ENCODE assay signal across 19 cellular contexts in genomic region chr20:50412499-50412898, GRCh38.
A peak's percentile ranks its signal among the peaks of the same experiment; 100 is the strongest.
DNase-seq lines count a peak whose midpoint lies in the region; ATAC-seq, FAIRE-seq and TF ChIP-seq lines count a peak whose summit lies in the region.
"Had no signal": no experiment of that assay in that cellular context is flagged by ENCODE, and none has a peak within 500 bp of the region (broad histone marks: within the 10 kb centered on the region; RNA-seq: fewer than 3 reads in every experiment).

No MANE protein-coding gene starts in this region.

- H3K36me3 ChIP-seq in HepG2 (replicated peaks in 1 of 2; ENCODE audit: control insufficient read depth in 1 of 2, insufficient read depth in 2 of 2, low read length in 2 of 2) (no peaks in the 10 kb centered on the region), right lobe of liver (no peaks in the 10 kb centered on the region), endodermal cell (ENCODE audit: control insufficient read depth, insufficient read depth, low read length) (no peaks in the 10 kb centered on the region), sigmoid colon (no peaks in the 10 kb centered on the region)

- in situ Hi-C loops in HepG2 (cut with HindIII; ENCODE audit: extremely low pct_ligation_motif_present, low pct_unique_long_range_greater_than_20kb): no loop called here

- H3K9me3 Mint-ChIP-seq in endodermal cell (peaks cover 33% of the 10 kb centered on the region), T-cell (peaks cover 0 to 4% (median 0%) of the 10 kb centered on the region in 3 donors)
- no peaks in the 10 kb centered on the region for H3K9me3 Mint-ChIP-seq in activated CD4-positive, alpha-beta T cell treated with anti-CD3 and anti-CD28 coated beads, Interleukin-2, amount 10 ng/mL, durations not matched to agents 24 days and 14 days

- H2AFZ ChIP-seq in HepG2 (ENCODE audit: low read length): no peak overlapping the region
- H2AFZ ChIP-seq: GM23248 had no signal

- H3K27me3 Mint-ChIP-seq in endodermal cell (ENCODE audit: insufficient read depth) (no peaks in the 10 kb centered on the region), T-cell (peaks cover 3% of the 10 kb centered on the region in 2 donors)
- H3K27me3 Mint-ChIP-seq in activated CD4-positive, alpha-beta T cell treated with anti-CD3 and anti-CD28 coated beads, Interleukin-2, amount 10 ng/mL, durations not matched to agents 24 days and 14 days: peaks cover 13% of the 10 kb centered on the region

- no peak for TF ChIP-seq POLR2A in HepG2 (IDR thresholded peaks at IDR 0.05; ENCODE audit: insufficient read depth in 1 of 2, low read depth in 2 of 2, low read length in 2 of 2)
- TF ChIP-seq POLR2A in right lobe of liver (IDR thresholded peaks at IDR 0.05): no peak
- TF ChIP-seq POLR2A in sigmoid colon (IDR thresholded peaks at IDR 0.05): no peak

- H3K4me3 ChIP-seq in HepG2 (replicated peaks in 1 of 3; ENCODE audit: insufficient read depth in 1 of 3, low read depth in 2 of 3, low read length in 3 of 3): no peak overlapping the region
- no peak overlapping the region for H3K4me3 ChIP-seq in right lobe of liver
- no peak overlapping the region for H3K4me3 ChIP-seq in endodermal cell (ENCODE audit: low read length)
- no peak overlapping the region for H3K4me3 ChIP-seq in sigmoid colon
- H3K4me3 ChIP-seq: GM12878, GM23248 had no signal

- H3K4me2 ChIP-seq in HepG2 (ENCODE audit: low read depth, low read length): no peak overlapping the region

- WGBS in HepG2 (ENCODE audit: low lambda C conversion rate): 75% methylated on average over 7 of the region's 7 CpGs
- 82% methylated on average over 6 of the region's 7 CpGs for WGBS in right lobe of liver (ENCODE audit: insufficient coverage, low coverage, low lambda C conversion rate, missing lambda C conversion rate)
- WGBS in endodermal cell (ENCODE audit: insufficient coverage in 1 of 2, insufficient read length in 1 of 2), 2 experiments: 87 to 92% methylated on average over 4 to 7 of the region's 7 CpGs
- whole genome bisulfite sequencing in sigmoid colon, 2 donors: 82 to 93% methylated on average over 7 of the region's 7 CpGs

- H3K36me3 Mint-ChIP-seq in endodermal cell (ENCODE audit: low read depth): no peaks in the 10 kb centered on the region
- H3K36me3 Mint-ChIP-seq in activated CD4-positive, alpha-beta T cell treated with anti-CD3 and anti-CD28 coated beads, Interleukin-2, amount 10 ng/mL, durations not matched to agents 24 days and 14 days (ENCODE audit: low read depth): no peaks in the 10 kb centered on the region
- no peaks in the 10 kb centered on the region for H3K36me3 Mint-ChIP-seq in T-cell
- H3K36me3 Mint-ChIP-seq: CD14-positive monocyte had no signal

- H3K79me2 ChIP-seq in HepG2 (ENCODE audit: insufficient read depth, low read length): no peaks in the 10 kb centered on the region

- H3K27ac ChIP-seq in HepG2 (ENCODE audit: extremely low read length, insufficient read depth, low read length) (no peak overlapping the region), right lobe of liver (peak overlapping the region in 1 of 3 donors; percentile 18), endodermal cell (ENCODE audit: low read depth, low read length) (no peak overlapping the region), sigmoid colon (peak overlapping the region; percentile 91 to 100 (median 96))
- H3K27ac ChIP-seq: GM23248 had no signal

- H3K4me1 Mint-ChIP-seq in endodermal cell: peaks cover 40% of the 10 kb centered on the region
- H3K4me1 Mint-ChIP-seq in activated CD4-positive, alpha-beta T cell treated with anti-CD3 and anti-CD28 coated beads, Interleukin-2, amount 10 ng/mL, durations not matched to agents 24 days and 14 days: peaks cover 1% of the 10 kb centered on the region
- no peaks in the 10 kb centered on the region for H3K4me1 Mint-ChIP-seq in T-cell

- H3K27me3 ChIP-seq in HepG2 (ENCODE audit: control insufficient read depth in 1 of 2, insufficient read depth in 2 of 2, low read length in 2 of 2): no peaks in the 10 kb centered on the region
- H3K27me3 ChIP-seq in right lobe of liver: no peaks in the 10 kb centered on the region
- H3K27me3 ChIP-seq in endodermal cell (ENCODE audit: control insufficient read depth, insufficient read depth, low read length, poor library complexity, severe bottlenecking): no peaks in the 10 kb centered on the region
- no peaks in the 10 kb centered on the region for H3K27me3 ChIP-seq in sigmoid colon

- TF ChIP-seq CTCF in HepG2 (CRISPR knock-in tag; IDR thresholded peaks at IDR 0.05): no peak
- TF ChIP-seq CTCF in right lobe of liver (IDR thresholded peaks at IDR 0.05): no peak
- TF ChIP-seq CTCF in endodermal cell (conservative IDR thresholded peaks at IDR 0.05): no peak
- no peak for TF ChIP-seq CTCF in sigmoid colon (IDR thresholded peaks at IDR 0.05)

- H3K27ac Mint-ChIP-seq in endodermal cell: peak overlapping the region; percentile 32
- H3K27ac Mint-ChIP-seq in activated CD4-positive, alpha-beta T cell treated with anti-CD3 and anti-CD28 coated beads, Interleukin-2, amount 10 ng/mL, durations not matched to agents 24 days and 14 days: no peak overlapping the region
- H3K27ac Mint-ChIP-seq in T-cell: no peak overlapping the region
- H3K27ac Mint-ChIP-seq: HFFc6 had no signal

- TF ChIP-seq RAD21 in HepG2 (CRISPR knock-in tag; IDR thresholded peaks at IDR 0.05): no peak

- DNase-seq in HepG2 (ENCODE audit: low spot score): no peak
- no peak for DNase-seq in right lobe of liver
- no peak for DNase-seq in endodermal cell
- DNase-seq in sigmoid colon: no peak
- no peak for DNase-seq in stimulated activated CD8-positive, alpha-beta memory T cell treated with anti-CD3 and anti-CD28 coated beads, Interleukin-4, amount 100 ng/mL, for 48 hours
- no peak for DNase-seq in stimulated activated CD4-positive, alpha-beta T cell treated with anti-CD3 and anti-CD28 coated beads, Interleukin-4, amount 100 ng/mL, for 1 hour
- no peak for DNase-seq in activated CD4-positive, alpha-beta T cell treated with anti-CD3 and anti-CD28 coated beads, Interleukin-2, amount 10 ng/mL, durations not matched to agents 24 days and 14 days
- no peak for DNase-seq in T-cell
- DNase-seq: COR-L47, GM23248, HFFc6, NCI-H1417 treated with DMSO at 0.1 percent for 48 hours, NCI-H2029 treated with DMSO at 0.1 percent for 48 hours, NCI-H510A treated with DMSO at 0.1 percent for 48 hours, SIG-M5 had no signal

- H4K20me1 ChIP-seq in HepG2 (ENCODE audit: insufficient read depth, low read length): no peaks in the 10 kb centered on the region

- CTCF ChIA-PET in HepG2 (lab: Yijun Ruan, JAX; ENCODE audit: low intra/inter-chr PET ratio, low total read pairs): no interaction called here
- CTCF ChIA-PET in T-cell (lab: Charles Lee): no interaction called here

- ATAC-seq in HepG2: no peak
- ATAC-seq in right lobe of liver: no peak
- ATAC-seq in T-cell (replicated peaks in 1 of 4): no peak
- ATAC-seq: GM12878 had no signal

- no peak for TF ChIP-seq EP300 in HepG2 (IDR thresholded peaks at IDR 0.05; ENCODE audit: low read depth in 2 of 2, low read length in 2 of 2)
- TF ChIP-seq EP300 in HepG2 (CRISPR knock-in tag; IDR thresholded peaks at IDR 0.05; ENCODE audit: borderline replicate concordance): no peak
- no peak for TF ChIP-seq EP300 in sigmoid colon (IDR thresholded peaks at IDR 0.05)

- H3K4me3 Mint-ChIP-seq in endodermal cell: no peak overlapping the region
- H3K4me3 Mint-ChIP-seq in activated CD4-positive, alpha-beta T cell treated with anti-CD3 and anti-CD28 coated beads, Interleukin-2, amount 10 ng/mL, durations not matched to agents 24 days and 14 days: no peak overlapping the region
- H3K4me3 Mint-ChIP-seq in T-cell: no peak overlapping the region
- H3K4me3 Mint-ChIP-seq: CD14-positive monocyte, HFFc6 had no signal

- H3K4me1 ChIP-seq in HepG2 (ENCODE audit: insufficient read depth, low read length): peaks cover 91% of the 10 kb centered on the region
- H3K4me1 ChIP-seq in right lobe of liver: peaks cover 0 to 52% (median 21%) of the 10 kb centered on the region in 4 donors
- peaks cover 12% of the 10 kb centered on the region for H3K4me1 ChIP-seq in endodermal cell (ENCODE audit: control insufficient read depth, insufficient read depth, low read length)
- peaks cover 0 to 32% (median 30%) of the 10 kb centered on the region in 4 donors for H3K4me1 ChIP-seq in sigmoid colon

- H3K9me3 ChIP-seq in HepG2 (ENCODE audit: low read length): no peaks in the 10 kb centered on the region
- H3K9me3 ChIP-seq in right lobe of liver: peaks cover 0 to 4% (median 0%) of the 10 kb centered on the region in 4 donors
- H3K9me3 ChIP-seq in endodermal cell (ENCODE audit: control insufficient read depth, low read length): peaks cover 18% of the 10 kb centered on the region
- no peaks in the 10 kb centered on the region for H3K9me3 ChIP-seq in sigmoid colon

- no TSS peak for BruUV-seq in HepG2 (replicated peaks; lab: Mats Ljungman, UMichigan)

- POLR2A ChIA-PET in HepG2 (lab: Yijun Ruan, JAX): interaction anchor here (0.9 to 5.9 kb wide), 14 partner anchors 10 to 224 kb away, joined by 3 to 53 read pairs (median 5); partner anchors contain the start of gene CEBPB
- POLR2A ChIA-PET in T-cell (lab: Charles Lee): no interaction called here

- FAIRE-seq in HepG2 (lab: Jason Lieb, UNC): no peak
- FAIRE-seq: GM12878, GM18507, RCC 7860 had no signal

- intact Hi-C loops in HepG2 (cut with micrococcal nuclease; ENCODE audit: unreplicated experiment) (no loop called here), right lobe of liver (cut with DNase I) (no loop called here), sigmoid colon (cut with DNase I) (no loop called here)
- intact Hi-C loops in activated CD4-positive, alpha-beta T cell treated with anti-CD3 and anti-CD28 coated beads, Interleukin-2, amount 10 ng/mL, durations not matched to agents 24 days and 14 days (cut with micrococcal nuclease): no loop called here

- H3K9ac ChIP-seq in HepG2 (ENCODE audit: insufficient read depth, low read depth, low read length) (no peak overlapping the region), endodermal cell (ENCODE audit: extremely low read depth, low read length, poor library complexity, severe bottlenecking) (no peak overlapping the region)
- H3K9ac ChIP-seq: GM23248 had no signal

TF ChIP-seq in HepG2, 621 proteins besides CTCF, POLR2A, EP300 and RAD21 (continues in another document):
- TF ChIP-seq ZKSCAN1 (IDR thresholded peaks at IDR 0.05; ENCODE audit: low read length): peak; percentile 77

Comparison
In these comparisons a context has a peak if more than half of its experiments do, and no peak if none do; other contexts are left out.
1. H3K27ac ChIP-seq: peak in sigmoid colon (4 of 4); none in HepG2 (single experiment) and endodermal cell (single experiment).